34 cellular contexts compared by ENCODE assay signal in the genomic region with DNA sequence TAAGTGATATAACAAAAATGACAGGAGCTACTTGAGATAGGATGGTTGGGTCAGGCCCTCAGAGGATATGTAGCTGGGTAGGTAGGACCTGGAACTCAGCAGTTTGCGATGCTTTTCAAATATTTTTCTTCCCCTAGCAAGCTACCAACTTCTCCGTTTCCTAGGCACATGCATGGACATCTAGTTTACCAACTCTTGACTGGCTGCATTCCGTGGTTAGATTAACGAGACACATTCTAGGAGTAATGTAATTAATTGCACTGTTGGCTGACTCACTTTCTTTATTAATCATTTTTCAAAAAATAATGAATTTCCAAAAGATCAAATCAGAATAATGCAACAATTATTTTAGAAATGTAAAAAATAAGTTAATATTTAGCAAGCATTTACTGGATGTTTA.
"Had no signal": no experiment of that assay in that cellular context is flagged by ENCODE, and none has a peak within 500 bp of the region (broad histone marks: within the 10 kb centered on the region; RNA-seq: fewer than 3 reads in every experiment).

No MANE protein-coding gene starts in this region.

- DNase-seq: Karpas-422, Kasumi-1, MG63, MM.1S, MV-4-11, NCI-H1048, NCI-H1092, NCI-H1092 treated with DMSO at 0.1 percent for 48 hours, NCI-H1105, NCI-H1105 treated with DMSO at 0.1 percent for 48 hours, NCI-H1417, NCI-H1417 treated with DMSO at 0.1 percent for 48 hours, NCI-H1436, NCI-H1436 treated with DMSO at 0.1 percent for 48 hours, NCI-H146, NCI-H1694, NCI-H1694 treated with DMSO at 0.1 percent for 48 hours, NCI-H187, NCI-H187 treated with DMSO at 0.1 percent for 48 hours, NCI-H1930, NCI-H2029, NCI-H2029 treated with DMSO at 0.1 percent for 48 hours, NCI-H2081, NCI-H2081 treated with DMSO at 0.1 percent for 48 hours, NCI-H2107, NCI-H2171, NCI-H2171 treated with DMSO at 0.1 percent for 48 hours, NCI-H2227 treated with DMSO at 0.1 percent for 48 hours, NCI-H226, NCI-H345, NCI-H446, NCI-H446 treated with DMSO at 0.1 percent for 48 hours, NCI-H510A had no signal

- H3K27ac ChIP-seq: KMS-11 had no signal

- H3K4me3 ChIP-seq: MG63 had no signal

- H3K9me3 ChIP-seq: MG63 had no signal

- H3K27me3 ChIP-seq: MG63 had no signal

- H3K36me3 ChIP-seq: MG63 had no signal
